8 cellular contexts compared by ENCODE assay signal in genomic region chr5:38551020-38552017, GRCh38. TPM values are rescaled to one million over a fixed set of nuclear protein-coding genes. Genes with fewer than 3 reads are reported as not detected.
DNase-seq lines count a peak whose midpoint lies in the region; ATAC-seq and TF ChIP-seq lines count a peak whose summit lies in the region.

No MANE protein-coding gene starts in this region.

- H3K4me3 ChIP-seq in esophagus muscularis mucosa, result peak overlapping the region in 3 of 4 donors; percentile 5 to 12 (median 7)

- H3K27me3 ChIP-seq in esophagus muscularis mucosa, result no peaks in the 10 kb centered on the region

- no peak for TF ChIP-seq EP300 in esophagus muscularis mucosa (IDR thresholded peaks at IDR 0.05)

- peak; percentile 39 for DNase-seq in NCI-H345 (lab: John Stamatoyannopoulos, UW)
- DNase-seq in NCI-H345 treated with DMSO at 0.1 percent for 48 hours (lab: John Stamatoyannopoulos, UW; ENCODE audit: unreplicated experiment), result no peak
- DNase-seq in OCI-M1 (lab: John Stamatoyannopoulos, UW), result peak; percentile 29
- DNase-seq in esophagus muscularis mucosa (ENCODE audit: extremely low spot score), result no peak
- peak; percentile 89 for DNase-seq in pons (ENCODE audit: low spot score)

- H3K27ac ChIP-seq in esophagus muscularis mucosa (replicated peaks in 1 of 4), result no peak overlapping the region

- WGBS in esophagus muscularis mucosa, result 66% methylated on average over 10 of the region's 10 CpGs

- no peaks in the 10 kb centered on the region for H3K9me3 ChIP-seq in esophagus muscularis mucosa

- intact Hi-C loops in esophagus muscularis mucosa (cut with DNase I), result loop anchor here (10.0 kb wide), 1 partner anchor 253 kb away; no protein-coding TSS in a partner anchor

- H3K4me1 ChIP-seq in esophagus muscularis mucosa, result peaks cover 39 to 78% (median 65%) of the 10 kb centered on the region in 4 donors

- TF ChIP-seq POLR2A in esophagus muscularis mucosa (IDR thresholded peaks at IDR 0.05; ENCODE audit: low read depth), result no peak

- ATAC-seq in HG02642 (IDR thresholded peaks at IDR 0.05; ENCODE audit: poor library complexity, unreplicated experiment), result peak; percentile 66
- ATAC-seq in HG03097 (IDR thresholded peaks at IDR 0.05; ENCODE audit: low FRiP score, unreplicated experiment), result no peak
- ATAC-seq in HG03196 (IDR thresholded peaks at IDR 0.05; ENCODE audit: unreplicated experiment), result no peak

- peak; percentile 33 to 53 (median 42) for TF ChIP-seq CTCF in esophagus muscularis mucosa (IDR thresholded peaks at IDR 0.05)

- H3K36me3 ChIP-seq in esophagus muscularis mucosa, result no peaks in the 10 kb centered on the region

RNA-seq across cellular contexts. Expression of gene LIFR, which starts 5.1 kb away (rescaled TPM):
- total RNA-seq in esophagus muscularis mucosa, result 100 to 1,000 TPM in 1 of 4 donors, 10 to 100 TPM in 3; 72.3 to 102 (median 90.1) TPM

Comparison
In these comparisons a context has a peak if more than half of its experiments do, and no peak if none do; other contexts are left out.
1. DNase-seq: peak in NCI-H345 (single experiment), OCI-M1 (single experiment) and pons (single experiment); none in NCI-H345 treated with DMSO at 0.1 percent for 48 hours (single experiment) and esophagus muscularis mucosa (single experiment).